8 cellular contexts compared by ENCODE assay signal in genomic region chr13:20526664-20527063, GRCh38. TPM values are rescaled to one million over a fixed set of nuclear protein-coding genes. Genes with fewer than 3 reads are reported as not detected.
DNase-seq lines count a peak whose midpoint lies in the region; ATAC-seq and TF ChIP-seq lines count a peak whose summit lies in the region.

No MANE protein-coding gene starts in this region.

- peaks cover 26% of the 10 kb centered on the region for H3K4me1 Mint-ChIP-seq in activated T-cell treated with anti-CD3 and anti-CD28 coated beads, Interleukin-2, amount 50 U/mL, for 4 hours (ENCODE audit: low read depth)
- H3K4me1 Mint-ChIP-seq in activated CD4-positive, alpha-beta memory T cell treated with anti-CD3 and anti-CD28 coated beads, Interleukin-2, amount 10 ng/mL, durations not matched to agents 7 days and 5 days: peaks cover 34% of the 10 kb centered on the region

- CTCF ChIA-PET in activated CD4-positive, alpha-beta memory T cell treated with anti-CD3 and anti-CD28 coated beads, Interleukin-2, amount 10 ng/mL, durations not matched to agents 7 days and 5 days (lab: Charles Lee): interaction anchor here (0.9 to 1.6 kb wide), 2 partner anchors 34 to 177 kb away, joined by 3 to 6 read pairs; partner anchors contain the start of gene IL17D

- no peaks in the 10 kb centered on the region for H3K27me3 ChIP-seq in testis

- H3K4me3 ChIP-seq in testis: peak overlapping the region; percentile 83 to 86

- peaks cover 1% of the 10 kb centered on the region for H3K27me3 Mint-ChIP-seq in activated T-cell treated with anti-CD3 and anti-CD28 coated beads, Interleukin-2, amount 50 U/mL, for 4 hours (ENCODE audit: low read depth)
- H3K27me3 Mint-ChIP-seq in activated CD4-positive, alpha-beta memory T cell treated with anti-CD3 and anti-CD28 coated beads, Interleukin-2, amount 10 ng/mL, durations not matched to agents 7 days and 5 days: no peaks in the 10 kb centered on the region

- no peaks in the 10 kb centered on the region for H3K36me3 ChIP-seq in testis (ENCODE audit: low read depth, missing control alignments)

- no peak for TF ChIP-seq POLR2A in testis (IDR thresholded peaks at IDR 0.05)

- TF ChIP-seq CTCF in testis (IDR thresholded peaks at IDR 0.05): no peak
- TF ChIP-seq CTCF in omental fat pad (IDR thresholded peaks at IDR 0.05): no peak

- peak overlapping the region; percentile 89 for H3K4me3 Mint-ChIP-seq in activated T-cell treated with anti-CD3 and anti-CD28 coated beads, Interleukin-2, amount 50 U/mL, for 4 hours
- H3K4me3 Mint-ChIP-seq in activated CD4-positive, alpha-beta memory T cell treated with anti-CD3 and anti-CD28 coated beads, Interleukin-2, amount 10 ng/mL, durations not matched to agents 7 days and 5 days: peak overlapping the region; percentile 75

- POLR2A ChIA-PET in activated CD4-positive, alpha-beta memory T cell treated with anti-CD3 and anti-CD28 coated beads, Interleukin-2, amount 10 ng/mL, durations not matched to agents 7 days and 5 days (lab: Charles Lee): interaction anchor here (0.6 to 1.6 kb wide), 9 partner anchors 9 to 375 kb away, joined by 3 to 7 read pairs (median 3); partner anchors contain the start of gene IL17D

- H3K36me3 Mint-ChIP-seq in activated T-cell treated with anti-CD3 and anti-CD28 coated beads, Interleukin-2, amount 50 U/mL, for 4 hours (ENCODE audit: insufficient read depth): no peaks in the 10 kb centered on the region
- H3K36me3 Mint-ChIP-seq in activated CD4-positive, alpha-beta memory T cell treated with anti-CD3 and anti-CD28 coated beads, Interleukin-2, amount 10 ng/mL, durations not matched to agents 7 days and 5 days (ENCODE audit: low read depth): peaks cover 5% of the 10 kb centered on the region

- no peaks in the 10 kb centered on the region for H3K9me3 ChIP-seq in testis

- intact Hi-C loops in testis (cut with DNase I; ENCODE audit: low total_unique reads): no loop called here

- peak overlapping the region; percentile 77 for H3K27ac Mint-ChIP-seq in activated CD4-positive, alpha-beta memory T cell treated with anti-CD3 and anti-CD28 coated beads, Interleukin-2, amount 10 ng/mL, durations not matched to agents 7 days and 5 days

- peaks cover 6% of the 10 kb centered on the region for H3K4me1 ChIP-seq in testis

- no peak for ATAC-seq in activated T-cell treated with anti-CD3 and anti-CD28 coated beads, Interleukin-2, amount 50 U/mL, for 4 hours
- ATAC-seq in GM21717 (IDR thresholded peaks at IDR 0.05; ENCODE audit: unreplicated experiment) (no peak), HG03565 (IDR thresholded peaks at IDR 0.05; ENCODE audit: unreplicated experiment) (no peak), omental fat pad (ENCODE audit: low FRiP score) (no peak)

- 13 to 34% methylated on average over 6 of the region's 6 CpGs for WGBS in testis, 2 donors

- H3K27ac ChIP-seq in testis: peak overlapping the region in 1 of 2 donors; percentile 79

- H3K9me3 Mint-ChIP-seq in activated T-cell treated with anti-CD3 and anti-CD28 coated beads, Interleukin-2, amount 50 U/mL, for 4 hours: no peaks in the 10 kb centered on the region
- peaks cover 9% of the 10 kb centered on the region for H3K9me3 Mint-ChIP-seq in activated CD4-positive, alpha-beta memory T cell treated with anti-CD3 and anti-CD28 coated beads, Interleukin-2, amount 10 ng/mL, durations not matched to agents 7 days and 5 days

- no peak for DNase-seq in activated T-cell treated with anti-CD3 and anti-CD28 coated beads, Interleukin-2, amount 50 U/mL, for 4 hours
- no peak for DNase-seq in activated T-cell treated with anti-CD3 and anti-CD28 coated beads, Interleukin-2, amount 50 U/mL, for 48 hours
- no peak for DNase-seq in activated CD4-positive, alpha-beta memory T cell treated with anti-CD3 and anti-CD28 coated beads, Interleukin-2, amount 10 ng/mL, durations not matched to agents 7 days and 5 days
- peak; percentile 48 for DNase-seq in kidney tubule cell (ENCODE audit: low spot score)
- DNase-seq in testis: no peak
- DNase-seq in omental fat pad (ENCODE audit: low spot score): no peak

RNA-seq across cellular contexts. Expression of gene CRYL1, which starts 1.0 kb away (rescaled TPM):
- 1 to 10 TPM; 2.8 to 5.3 (median 3.7) TPM for total RNA-seq in activated T-cell treated with anti-CD3 and anti-CD28 coated beads, Interleukin-2, amount 50 U/mL, for 4 hours
- 10 to 100 TPM; 20.1 to 22.8 TPM for total RNA-seq in activated CD4-positive, alpha-beta memory T cell treated with anti-CD3 and anti-CD28 coated beads, Interleukin-2, amount 10 ng/mL, durations not matched to agents 7 days and 5 days
- total RNA-seq in testis (10 to 100 TPM in 1 of 2 donors, 1 to 10 TPM in 1; 8.0 to 16.8 TPM), omental fat pad (10 to 100 TPM; 30.3 to 42.2 (median 35.3) TPM)
- polyA plus RNA-seq in testis (ENCODE audit: insufficient read depth, low read depth, low replicate concordance): 16.8 TPM

RNA-seq across cellular contexts. Expression of gene IFT88, which starts 40.3 kb away (rescaled TPM):
- 1 to 10 TPM; 2.8 to 3.2 (median 2.8) TPM for total RNA-seq in activated T-cell treated with anti-CD3 and anti-CD28 coated beads, Interleukin-2, amount 50 U/mL, for 4 hours
- total RNA-seq in activated CD4-positive, alpha-beta memory T cell treated with anti-CD3 and anti-CD28 coated beads, Interleukin-2, amount 10 ng/mL, durations not matched to agents 7 days and 5 days: 1 to 10 TPM; 6.1 to 8.1 TPM
- total RNA-seq in testis: 100 to 1,000 TPM in 1 of 2 donors, 10 to 100 TPM in 1; 56.6 to 111 TPM
- 86.8 TPM for polyA plus RNA-seq in testis (ENCODE audit: insufficient read depth, low read depth, low replicate concordance)
- total RNA-seq in omental fat pad: 10 to 100 TPM in 2 of 4 donors, 1 to 10 TPM in 2; 9.2 to 14.2 (median 11.3) TPM
